11 cellular contexts compared by ENCODE assay signal in the genomic region with DNA sequence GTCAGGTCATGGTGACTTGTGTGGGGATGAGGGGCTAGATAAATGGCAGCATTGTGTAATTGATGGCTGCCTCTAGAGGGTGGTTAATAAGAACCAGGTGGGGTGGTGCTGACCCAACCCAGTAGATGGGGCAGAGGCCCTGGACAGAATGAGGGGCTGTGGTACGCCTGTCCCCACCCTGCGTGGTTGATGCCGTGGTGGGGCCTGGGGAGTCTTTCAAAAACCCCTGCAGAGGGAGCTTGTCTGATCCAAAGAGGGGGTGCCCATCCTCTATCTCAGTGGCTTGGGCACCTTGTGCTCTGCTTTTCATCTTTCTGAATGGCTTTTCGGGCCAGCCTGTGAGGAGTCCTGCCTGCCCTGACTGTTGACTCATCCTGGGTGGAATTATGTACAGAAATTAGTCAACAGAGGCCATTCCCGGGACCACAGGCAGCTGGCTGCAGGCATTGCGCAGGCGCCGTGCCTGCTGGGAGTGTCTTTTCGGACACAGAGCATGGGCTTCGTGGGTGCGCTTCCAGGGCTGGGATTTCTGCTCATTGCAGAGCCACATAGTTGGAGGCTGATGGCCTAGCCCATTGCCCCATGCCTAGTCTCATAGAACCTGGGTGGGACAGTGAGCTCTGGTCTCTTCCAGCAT.
DNase-seq lines count a peak whose midpoint lies in the region; ATAC-seq and TF ChIP-seq lines count a peak whose summit lies in the region.
"Had no signal": no experiment of that assay in that cellular context is flagged by ENCODE, and none has a peak within 500 bp of the region (broad histone marks: within the 10 kb centered on the region; RNA-seq: fewer than 3 reads in every experiment).

No MANE protein-coding gene starts in this region.

- no peaks in the 10 kb centered on the region for H3K36me3 ChIP-seq in CD4-positive, alpha-beta memory T cell (ENCODE audit: insufficient read depth, low read length)

- intact Hi-C loops in CD4-positive, alpha-beta memory T cell (cut with micrococcal nuclease): no loop called here

- no peak overlapping the region for H3K27ac ChIP-seq in CD4-positive, alpha-beta memory T cell (ENCODE audit: low read depth, low read length)

- CTCF ChIA-PET in CD4-positive, alpha-beta memory T cell (lab: Charles Lee; ENCODE audit: partially characterized antibody): no interaction called here

- H3K27ac Mint-ChIP-seq in CD4-positive, alpha-beta memory T cell: no peak overlapping the region

- no peak for TF ChIP-seq CTCF in fibroblast of mammary gland (conservative IDR thresholded peaks at IDR 0.05; ENCODE audit: control insufficient read depth, insufficient read depth, low read depth, low read length)

- H3K4me3 Mint-ChIP-seq in CD4-positive, alpha-beta memory T cell: no peak overlapping the region
- H3K4me3 Mint-ChIP-seq: naive thymus-derived CD4-positive, alpha-beta T cell had no signal

- ATAC-seq in GM21825 (IDR thresholded peaks at IDR 0.05; ENCODE audit: unreplicated experiment) (no peak), HG03565 (IDR thresholded peaks at IDR 0.05; ENCODE audit: unreplicated experiment) (no peak)
- ATAC-seq: naive thymus-derived CD4-positive, alpha-beta T cell had no signal

- H3K4me1 Mint-ChIP-seq in CD4-positive, alpha-beta memory T cell: peaks cover 7 to 13% (median 11%) of the 10 kb centered on the region in 4 donors

- H3K27me3 ChIP-seq in CD4-positive, alpha-beta memory T cell (ENCODE audit: insufficient read depth, low read length): no peaks in the 10 kb centered on the region

- POLR2A ChIA-PET in CD4-positive, alpha-beta memory T cell (lab: Charles Lee; ENCODE audit: partially characterized antibody): no interaction called here

- H3K27me3 Mint-ChIP-seq in CD4-positive, alpha-beta memory T cell: peaks cover 3 to 8% of the 10 kb centered on the region in 2 donors

- DNase-seq in GOT3 (lab: John Stamatoyannopoulos, UW) (peak; percentile 58), SHP77 (lab: John Stamatoyannopoulos, UW) (peak; percentile 29 to 63), fibroblast of mammary gland (ENCODE audit: low read depth) (peak; percentile 85), stromal cell of bone marrow (ENCODE audit: low read depth) (peak; percentile 82)
- DNase-seq in CD4-positive, alpha-beta memory T cell: no peak
- DNase-seq: activated T-cell treated with anti-CD3 and anti-CD28 coated beads for 4 hours; KG1; naive thymus-derived CD4-positive, alpha-beta T cell; NCI-H510A treated with DMSO at 0.1 percent for 48 hours had no signal

- no peaks in the 10 kb centered on the region for H3K9me3 ChIP-seq in CD4-positive, alpha-beta memory T cell (ENCODE audit: control insufficient read depth in 1 of 2, low read length in 2 of 2)

- H3K9me3 Mint-ChIP-seq in CD4-positive, alpha-beta memory T cell: no peaks in the 10 kb centered on the region
- H3K9me3 Mint-ChIP-seq: naive thymus-derived CD4-positive, alpha-beta T cell had no signal

- H3K4me1 ChIP-seq in CD4-positive, alpha-beta memory T cell (ENCODE audit: insufficient read depth, low read length): no peaks in the 10 kb centered on the region

- no peaks in the 10 kb centered on the region for H3K36me3 Mint-ChIP-seq in CD4-positive, alpha-beta memory T cell
- H3K36me3 Mint-ChIP-seq: naive thymus-derived CD4-positive, alpha-beta T cell had no signal

- no peak overlapping the region for H3K4me3 ChIP-seq in fibroblast of mammary gland (ENCODE audit: control insufficient read depth, low read depth, low read length)
- no peak overlapping the region for H3K4me3 ChIP-seq in CD4-positive, alpha-beta memory T cell (ENCODE audit: low read length in 2 of 2)

Comparison
In these comparisons a context has a peak if more than half of its experiments do, and no peak if none do; other contexts are left out.
1. DNase-seq: peak in GOT3 (single experiment), SHP77 (2 of 2), fibroblast of mammary gland (single experiment) and stromal cell of bone marrow (single experiment); none in CD4-positive, alpha-beta memory T cell (0 of 5).